Comparison of ENCODE assay signal across 31 cellular contexts in genomic region chr19:4447327-4448146, GRCh38. TPM values are rescaled to one million over a fixed set of nuclear protein-coding genes. Genes with fewer than 3 reads are reported as not detected.
DNase-seq lines count a peak whose midpoint lies in the region; ATAC-seq and TF ChIP-seq lines count a peak whose summit lies in the region.
"Had no signal": no experiment of that assay in that cellular context is flagged by ENCODE, and none has a peak within 500 bp of the region (broad histone marks: within the 10 kb centered on the region; RNA-seq: fewer than 3 reads in every experiment).

No MANE protein-coding gene starts in this region.

- H3K27ac Mint-ChIP-seq in GM23338, result no peak overlapping the region
- H3K27ac Mint-ChIP-seq: activated CD4-positive, alpha-beta T cell treated with anti-CD3 and anti-CD28 coated beads, Interleukin-2, amount 10 ng/mL, durations not matched to agents 7 days and 5 days; stimulated activated effector memory CD8-positive, alpha-beta T cell treated with anti-CD3 and anti-CD28 coated beads, Interleukin-12 subunit alpha, Interleukin-12 subunit beta, amount 100 ng/mL, for 72 hours; WTC11 had no signal

- H3K4ac ChIP-seq in neuronal stem cell (ENCODE audit: low read length), result no peak overlapping the region

- no peaks in the 10 kb centered on the region for H3K4me1 ChIP-seq in GM23338 (ENCODE audit: insufficient read depth)
- H3K4me1 ChIP-seq in adrenal gland (replicated peaks in 1 of 2), result peaks cover 37 to 49% of the 10 kb centered on the region in 2 donors
- H3K4me1 ChIP-seq in neuronal stem cell (ENCODE audit: control insufficient read depth in 2 of 2, insufficient read depth in 1 of 2, low read depth in 1 of 2, low read length in 2 of 2), result peaks cover 0 to 2% of the 10 kb centered on the region in 2 donors
- no peaks in the 10 kb centered on the region for H3K4me1 ChIP-seq in BE2C
- H3K4me1 ChIP-seq: parathyroid adenoma, upper lobe of right lung had no signal

- ATAC-seq in GM23338, result no peak
- ATAC-seq: left cardiac atrium; right cardiac atrium; stimulated activated effector memory CD8-positive, alpha-beta T cell treated with anti-CD3 and anti-CD28 coated beads, Interleukin-12 subunit alpha, Interleukin-12 subunit beta, amount 100 ng/mL, for 72 hours; upper lobe of right lung; WTC11 had no signal

- H3K18ac ChIP-seq in neuronal stem cell (ENCODE audit: low read length), result no peak overlapping the region

- H2BK12ac ChIP-seq in neuronal stem cell (ENCODE audit: low read length), result no peak overlapping the region

- TF ChIP-seq CTCF in GM23338 (conservative IDR thresholded peaks at IDR 0.05; ENCODE audit: low read depth in 2 of 2) (peak; percentile 10 to 12; a peak in 1 of 4 replicates), adrenal gland (IDR thresholded peaks at IDR 0.05) (no peak), BE2C (IDR thresholded peaks at IDR 0.05; ENCODE audit: low read depth, low read length) (no peak)

- H3K4me2 ChIP-seq in GM23338 (no peak overlapping the region), neuronal stem cell (ENCODE audit: insufficient read depth, low read length, poor library complexity, severe bottlenecking) (no peak overlapping the region)
- H3K4me2 ChIP-seq: BLaER1, PC-9 had no signal

- peak overlapping the region; percentile 5 for H2BK120ac ChIP-seq in neuronal stem cell (ENCODE audit: low read depth, low read length)

- no peaks in the 10 kb centered on the region; the same call in 1 of the 3 replicates for H3K9me3 Mint-ChIP-seq in GM23338
- H3K9me3 Mint-ChIP-seq: activated CD4-positive, alpha-beta T cell treated with anti-CD3 and anti-CD28 coated beads, Interleukin-2, amount 10 ng/mL, durations not matched to agents 7 days and 5 days; nephron; stimulated activated effector memory CD8-positive, alpha-beta T cell treated with anti-CD3 and anti-CD28 coated beads, Interleukin-12 subunit alpha, Interleukin-12 subunit beta, amount 100 ng/mL, for 72 hours; WTC11 had no signal

- intact Hi-C loops in adrenal gland (cut with DNase I), result no loop called here

- H3K79me2 ChIP-seq in GM23338 (replicated peaks; ENCODE audit: insufficient read depth), result no peaks in the 10 kb centered on the region
- H3K79me2 ChIP-seq: parathyroid adenoma had no signal

- DNase-seq in GM23338 (ENCODE audit: low spot score), result no peak
- DNase-seq in adrenal gland, result no peak
- DNase-seq in neuronal stem cell (ENCODE audit: low spot score), result no peak
- DNase-seq in BE2C, result no peak
- DNase-seq in KG1 (lab: John Stamatoyannopoulos, UW), result no peak
- DNase-seq in NCI-H1436 (lab: John Stamatoyannopoulos, UW), result no peak
- DNase-seq: activated CD4-positive, alpha-beta T cell treated with anti-CD3 and anti-CD28 coated beads, Interleukin-2, amount 10 ng/mL, durations not matched to agents 7 days and 5 days; activated naive CD4-positive, alpha-beta T cell treated with Interleukin-2 at 50 U/mL for 16 hours; activated T-cell treated with anti-CD3 and anti-CD28 coated beads, Interleukin-2, amount 50 U/mL, for 48 hours; DMS53; effector CD8-positive, alpha-beta T cell; GOT3; left cardiac atrium; mammary epithelial cell; NCI-H1048; NCI-H1694 treated with DMSO at 0.1 percent for 48 hours; NCI-H2171; NCI-H524 treated with DMSO at 0.1 percent for 48 hours; PC-9; SHP77; spleen; stimulated activated CD4-positive, alpha-beta T cell treated with anti-CD3 and anti-CD28 coated beads, Interleukin-2, amount 100 ng/mL, for 48 hours; SW 1271; T1000; upper lobe of right lung had no signal

- H3K27me3 ChIP-seq in GM23338 (ENCODE audit: insufficient read depth) (no peaks in the 10 kb centered on the region), adrenal gland (no peaks in the 10 kb centered on the region), neuronal stem cell (ENCODE audit: control insufficient read depth in 3 of 3, insufficient read depth in 3 of 3, low read depth in 1 of 3, low read length in 3 of 3) (no peaks in the 10 kb centered on the region), BE2C (no peaks in the 10 kb centered on the region)
- H3K27me3 ChIP-seq: BLaER1, spleen, upper lobe of right lung had no signal

- H2AFZ ChIP-seq in GM23338 (no peak overlapping the region), neuronal stem cell (ENCODE audit: low read length) (no peak overlapping the region)
- H2AFZ ChIP-seq: parathyroid adenoma, PC-9 had no signal

- no peak overlapping the region for H3K4me3 ChIP-seq in GM23338
- no peak overlapping the region for H3K4me3 ChIP-seq in adrenal gland
- no peak overlapping the region for H3K4me3 ChIP-seq in neuronal stem cell (ENCODE audit: low read length in 2 of 2)
- H3K4me3 ChIP-seq in BE2C (ENCODE audit: low read depth, low read length), result no peak overlapping the region
- H3K4me3 ChIP-seq: BLaER1, PC-9, spleen, upper lobe of right lung had no signal

- peaks cover 7% of the 10 kb centered on the region; the same call in 2 of the 3 replicates for H3K4me1 Mint-ChIP-seq in GM23338
- H3K4me1 Mint-ChIP-seq: activated CD4-positive, alpha-beta T cell treated with anti-CD3 and anti-CD28 coated beads, Interleukin-2, amount 10 ng/mL, durations not matched to agents 7 days and 5 days had no signal

- H3K9me3 ChIP-seq in adrenal gland (replicated peaks in 1 of 3) (no peaks in the 10 kb centered on the region), neuronal stem cell (replicated peaks in 1 of 2; ENCODE audit: control insufficient read depth in 2 of 2, insufficient read depth in 1 of 2, low read depth in 1 of 2, low read length in 2 of 2) (no peaks in the 10 kb centered on the region), BE2C (no peaks in the 10 kb centered on the region)
- H3K9me3 ChIP-seq: BLaER1, spleen, upper lobe of right lung had no signal

- H3K36me3 ChIP-seq in GM23338 (ENCODE audit: insufficient read depth) (no peaks in the 10 kb centered on the region), adrenal gland (replicated peaks in 1 of 2) (peaks cover 0 to 88% of the 10 kb centered on the region in 2 donors), neuronal stem cell (replicated peaks in 1 of 2; ENCODE audit: control insufficient read depth in 2 of 2, insufficient read depth in 2 of 2, low read length in 2 of 2) (peaks cover 44 to 91% of the 10 kb centered on the region in 2 donors), BE2C (peaks cover 64% of the 10 kb centered on the region)

- no peak overlapping the region for H3K14ac ChIP-seq in neuronal stem cell (ENCODE audit: low read length)

- peaks cover 44% of the 10 kb centered on the region for H3K27me3 Mint-ChIP-seq in GM23338 (ENCODE audit: insufficient read depth, low read depth, poor library complexity)
- H3K27me3 Mint-ChIP-seq: activated CD4-positive, alpha-beta T cell treated with anti-CD3 and anti-CD28 coated beads, Interleukin-2, amount 10 ng/mL, durations not matched to agents 7 days and 5 days had no signal

- H2AK5ac ChIP-seq in neuronal stem cell (ENCODE audit: low read depth, low read length), result no peak overlapping the region

- no peaks in the 10 kb centered on the region for H3K9me2 ChIP-seq in GM23338 (ENCODE audit: insufficient read depth)

- H3K4me3 Mint-ChIP-seq in GM23338, result no peak overlapping the region
- H3K4me3 Mint-ChIP-seq: activated CD4-positive, alpha-beta T cell treated with anti-CD3 and anti-CD28 coated beads, Interleukin-2, amount 10 ng/mL, durations not matched to agents 7 days and 5 days; nephron; stimulated activated effector memory CD8-positive, alpha-beta T cell treated with anti-CD3 and anti-CD28 coated beads, Interleukin-12 subunit alpha, Interleukin-12 subunit beta, amount 100 ng/mL, for 72 hours; WTC11 had no signal

- no peak overlapping the region for H4K8ac ChIP-seq in neuronal stem cell (ENCODE audit: low read depth, low read length)

- 80 to 86% (median 82%) methylated on average over 6 to 28 of the region's 28 CpGs for WGBS in adrenal gland, 4 donors
- no CpG with 5 or more reads among the region's 28 CpGs for WGBS in neuronal stem cell (ENCODE audit: extremely low coverage in 2 of 2, insufficient read length in 2 of 2, insufficient replicate concordance in 1 of 2), 2 donors

- H3K27ac ChIP-seq in GM23338 (ENCODE audit: low read depth) (no peak overlapping the region), adrenal gland (peak overlapping the region; percentile 80 to 95 (median 92)), neuronal stem cell (replicated peaks; ENCODE audit: low read length) (no peak overlapping the region)
- H3K27ac ChIP-seq: BLaER1, parathyroid adenoma, PC-9, spleen, upper lobe of right lung had no signal

- H3K23ac ChIP-seq in neuronal stem cell (ENCODE audit: low read depth, low read length, poor library complexity), result no peak overlapping the region

- peaks cover 50% of the 10 kb centered on the region for H3K36me3 Mint-ChIP-seq in GM23338 (ENCODE audit: low read depth)

- no peak overlapping the region for H2BK5ac ChIP-seq in neuronal stem cell (ENCODE audit: low read length)

- TF ChIP-seq POLR2A in adrenal gland (IDR thresholded peaks at IDR 0.05), result no peak

- peaks cover 9% of the 10 kb centered on the region for H4K20me1 ChIP-seq in GM23338 (replicated peaks; ENCODE audit: insufficient read depth)

- H4K91ac ChIP-seq in neuronal stem cell (ENCODE audit: low read depth, low read length, poor library complexity), result no peak overlapping the region

- H3K9ac ChIP-seq in neuronal stem cell (ENCODE audit: low read depth, low read length, poor library complexity), result no peak overlapping the region
- H3K9ac ChIP-seq: BLaER1, parathyroid adenoma had no signal

- no peak overlapping the region for H2BK15ac ChIP-seq in neuronal stem cell (ENCODE audit: low read length)

- peaks cover 5% of the 10 kb centered on the region for H3K79me1 ChIP-seq in neuronal stem cell (ENCODE audit: low read depth, low read length)

- peaks cover 21% of the 10 kb centered on the region; the same call in 1 of the 2 replicates for H3F3A ChIP-seq in GM23338 (replicated peaks; ENCODE audit: low read depth)

RNA-seq across cellular contexts. Expression of gene UBXN6, which starts 10.1 kb away (rescaled TPM):
- 21.6 TPM in 2 replicates for total RNA-seq in GM23338 (2014; rRNA removed; shearing (Covaris generic))
- polyA plus RNA-seq in GM23338 (2016; fragmentation: Nextera tagmentation; extraction: Ambion mirVana) (19.1 and 20.4 TPM in 2 replicates), adrenal gland (100 to 1,000 TPM in 2 of 3 donors, 10 to 100 TPM in 1; 53.9 to 257 (median 250) TPM)
- total RNA-seq in adrenal gland, result 100 to 1,000 TPM; 165 to 317 (median 268) TPM
- polyA plus RNA-seq in neuronal stem cell (2013, experiment 1 of 2), result 28.2 TPM
- 29.6 TPM for polyA plus RNA-seq in neuronal stem cell (2013, experiment 2 of 2)
- 311 TPM for polyA plus RNA-seq in BE2C (2012; ENCODE audit: insufficient read depth, insufficient read length, low read depth)

RNA-seq across cellular contexts. Expression of gene HDGFL2, which starts 24.6 kb away (rescaled TPM):
- 94.6 and 113 TPM in 2 replicates for total RNA-seq in GM23338 (2014; rRNA removed; shearing (Covaris generic))
- polyA plus RNA-seq in GM23338 (2016; fragmentation: Nextera tagmentation; extraction: Ambion mirVana) (64.8 and 72.4 TPM in 2 replicates), adrenal gland (10 to 100 TPM; 22.0 to 74.7 (median 55.8) TPM)
- 10 to 100 TPM; 29.9 to 54.6 (median 34.9) TPM for total RNA-seq in adrenal gland
- 73.8 TPM for polyA plus RNA-seq in neuronal stem cell (2013, experiment 1 of 2)
- 75.2 TPM for polyA plus RNA-seq in neuronal stem cell (2013, experiment 2 of 2)
- 190 TPM for polyA plus RNA-seq in BE2C (2012; ENCODE audit: insufficient read depth, insufficient read length, low read depth)

RNA-seq across cellular contexts. Expression of gene CHAF1A, which starts 45.1 kb away (rescaled TPM):
- 84.1 and 113 TPM in 2 replicates for total RNA-seq in GM23338 (2014; rRNA removed; shearing (Covaris generic))
- polyA plus RNA-seq in GM23338 (2016; fragmentation: Nextera tagmentation; extraction: Ambion mirVana), result 109 and 125 TPM in 2 replicates
- total RNA-seq in adrenal gland, result 10 to 100 TPM in 2 of 8 donors, 1 to 10 TPM in 6; 3.4 to 14.6 (median 8.7) TPM
- 1 to 10 TPM; 4.0 to 8.2 (median 7.3) TPM for polyA plus RNA-seq in adrenal gland
- 59.2 TPM for polyA plus RNA-seq in neuronal stem cell (2013, experiment 1 of 2)
- 56.4 TPM for polyA plus RNA-seq in neuronal stem cell (2013, experiment 2 of 2)
- 12.6 TPM for polyA plus RNA-seq in BE2C (2012; ENCODE audit: insufficient read depth, insufficient read length, low read depth)

RNA-seq across cellular contexts. Expression of gene SH3GL1, which starts 47.2 kb away (rescaled TPM):
- total RNA-seq in GM23338 (2014; rRNA removed; shearing (Covaris generic)), result 85.8 and 89.5 TPM in 2 replicates
- polyA plus RNA-seq in GM23338 (2016; fragmentation: Nextera tagmentation; extraction: Ambion mirVana) (73.1 and 75.6 TPM in 2 replicates), adrenal gland (100 to 1,000 TPM in 1 of 3 donors, 10 to 100 TPM in 2; 20.9 to 104 (median 96.4) TPM)
- 100 to 1,000 TPM in 1 of 8 donors, 10 to 100 TPM in 7; 69.9 to 112 (median 87.4) TPM for total RNA-seq in adrenal gland
- polyA plus RNA-seq in neuronal stem cell (2013, experiment 1 of 2), result 88.3 TPM
- polyA plus RNA-seq in neuronal stem cell (2013, experiment 2 of 2), result 86.1 TPM
- polyA plus RNA-seq in BE2C (2012; ENCODE audit: insufficient read depth, insufficient read length, low read depth), result 132 TPM

Comparison
In these comparisons a context has a peak if more than half of its experiments do, and no peak if none do; other contexts are left out.
1. H3K27ac ChIP-seq: peak in adrenal gland (5 of 5); none in GM23338 (single experiment) and neuronal stem cell (single experiment).
2. CTCF ChIP-seq: peak in GM23338 (2 of 2); none in adrenal gland (0 of 6) and BE2C (single experiment).